Comparison of ENCODE assay signal across 19 cellular contexts in genomic region chr11:34226210-34226609, GRCh38.
"Had no signal": no experiment of that assay in that cellular context is flagged by ENCODE, and none has a peak within 500 bp of the region (broad histone marks: within the 10 kb centered on the region; RNA-seq: fewer than 3 reads in every experiment).

No MANE protein-coding gene starts in this region.

- H3K27ac Mint-ChIP-seq: activated B cell treated with CpG ODN at 0.5 μM for 24 hours; activated CD4-positive, alpha-beta T cell treated with anti-CD3 and anti-CD28 coated beads, Interleukin-2, amount 10 ng/mL, durations not matched to agents 7 days and 5 days; activated naive CD8-positive, alpha-beta T cell treated with anti-CD3 and anti-CD28 coated beads, Interleukin-2, amount 10 ng/mL, durations not matched to agents 7 days and 5 days; activated T-cell treated with anti-CD3 and anti-CD28 coated beads, Interleukin-2, amount 50 U/mL, for 72 hours; natural killer cell treated with Interleukin-12 subunit alpha and Interleukin-12 subunit beta and Interleukin-15 and Interleukin-18, amount 100 ng/mL, for 72 hours had no signal

- H3K27me3 Mint-ChIP-seq: activated B cell treated with CpG ODN at 0.5 μM for 24 hours had no signal

- H3K36me3 ChIP-seq: brain microvascular endothelial cell, tibial nerve had no signal

- H3K4me3 ChIP-seq: tibial nerve had no signal

- H3K4me1 Mint-ChIP-seq: activated CD4-positive, alpha-beta T cell treated with anti-CD3 and anti-CD28 coated beads, Interleukin-2, amount 10 ng/mL, durations not matched to agents 7 days and 5 days; central memory CD8-positive, alpha-beta T cell had no signal

- H3K4me3 Mint-ChIP-seq: activated B cell treated with CpG ODN at 0.5 μM for 24 hours; activated CD4-positive, alpha-beta T cell treated with anti-CD3 and anti-CD28 coated beads, Interleukin-2, amount 10 ng/mL, durations not matched to agents 7 days and 5 days; activated naive CD8-positive, alpha-beta T cell treated with anti-CD3 and anti-CD28 coated beads, Interleukin-2, amount 10 ng/mL, durations not matched to agents 7 days and 5 days; activated T-cell treated with anti-CD3 and anti-CD28 coated beads, Interleukin-2, amount 50 U/mL, for 72 hours; central memory CD8-positive, alpha-beta T cell; natural killer cell treated with Interleukin-12 subunit alpha and Interleukin-12 subunit beta and Interleukin-15 and Interleukin-18, amount 100 ng/mL, for 72 hours had no signal

- H3K27ac ChIP-seq: brain microvascular endothelial cell, tibial nerve had no signal

- H3K9me3 Mint-ChIP-seq: activated B cell treated with CpG ODN at 0.5 μM for 24 hours; activated CD4-positive, alpha-beta T cell treated with anti-CD3 and anti-CD28 coated beads, Interleukin-2, amount 10 ng/mL, durations not matched to agents 7 days and 5 days; activated naive CD8-positive, alpha-beta T cell treated with anti-CD3 and anti-CD28 coated beads, Interleukin-2, amount 10 ng/mL, durations not matched to agents 7 days and 5 days; activated T-cell treated with anti-CD3 and anti-CD28 coated beads, Interleukin-2, amount 50 U/mL, for 72 hours; central memory CD8-positive, alpha-beta T cell; natural killer cell treated with Interleukin-12 subunit alpha and Interleukin-12 subunit beta and Interleukin-15 and Interleukin-18, amount 100 ng/mL, for 72 hours had no signal

- H3K27me3 ChIP-seq: brain microvascular endothelial cell, tibial nerve had no signal

- ATAC-seq: activated T-cell treated with anti-CD3 and anti-CD28 coated beads, Interleukin-2, amount 50 U/mL, for 72 hours; natural killer cell treated with Interleukin-12 subunit alpha and Interleukin-12 subunit beta and Interleukin-15 and Interleukin-18, amount 100 ng/mL, for 72 hours had no signal

- H3K9me3 ChIP-seq: tibial nerve had no signal

- H3K36me3 Mint-ChIP-seq: activated naive CD8-positive, alpha-beta T cell treated with anti-CD3 and anti-CD28 coated beads, Interleukin-2, amount 10 ng/mL, durations not matched to agents 7 days and 5 days; natural killer cell treated with Interleukin-12 subunit alpha and Interleukin-12 subunit beta and Interleukin-15 and Interleukin-18, amount 100 ng/mL, for 72 hours had no signal

- DNase-seq: activated B cell treated with CpG ODN at 0.5 μM for 24 hours; activated CD4-positive, alpha-beta T cell treated with anti-CD3 and anti-CD28 coated beads, Interleukin-2, amount 10 ng/mL, durations not matched to agents 7 days and 5 days; activated CD8-positive, alpha-beta memory T cell treated with anti-CD3 and anti-CD28 coated beads, Interleukin-2, amount 50 U/mL, for 48 hours; activated gamma-delta T cell treated with Interleukin-2 at 50 U/mL for 16 hours; activated naive CD8-positive, alpha-beta T cell treated with anti-CD3 and anti-CD28 coated beads, Interleukin-2, amount 10 ng/mL, durations not matched to agents 7 days and 5 days; activated T-cell treated with anti-CD3 and anti-CD28 coated beads, Interleukin-2, amount 50 U/mL, for 72 hours; brain microvascular endothelial cell; effector CD8-positive, alpha-beta T cell; foreskin fibroblast; glutamatergic neuron; hypothalamus; kidney glomerular epithelial cell; mesendoderm; stimulated activated CD4-positive, alpha-beta T cell treated with anti-CD3 and anti-CD28 coated beads, Interleukin-4, amount 100 ng/mL, for 1 hour; stimulated activated naive CD4-positive, alpha-beta T cell; substantia nigra had no signal
